In the genomic region with DNA sequence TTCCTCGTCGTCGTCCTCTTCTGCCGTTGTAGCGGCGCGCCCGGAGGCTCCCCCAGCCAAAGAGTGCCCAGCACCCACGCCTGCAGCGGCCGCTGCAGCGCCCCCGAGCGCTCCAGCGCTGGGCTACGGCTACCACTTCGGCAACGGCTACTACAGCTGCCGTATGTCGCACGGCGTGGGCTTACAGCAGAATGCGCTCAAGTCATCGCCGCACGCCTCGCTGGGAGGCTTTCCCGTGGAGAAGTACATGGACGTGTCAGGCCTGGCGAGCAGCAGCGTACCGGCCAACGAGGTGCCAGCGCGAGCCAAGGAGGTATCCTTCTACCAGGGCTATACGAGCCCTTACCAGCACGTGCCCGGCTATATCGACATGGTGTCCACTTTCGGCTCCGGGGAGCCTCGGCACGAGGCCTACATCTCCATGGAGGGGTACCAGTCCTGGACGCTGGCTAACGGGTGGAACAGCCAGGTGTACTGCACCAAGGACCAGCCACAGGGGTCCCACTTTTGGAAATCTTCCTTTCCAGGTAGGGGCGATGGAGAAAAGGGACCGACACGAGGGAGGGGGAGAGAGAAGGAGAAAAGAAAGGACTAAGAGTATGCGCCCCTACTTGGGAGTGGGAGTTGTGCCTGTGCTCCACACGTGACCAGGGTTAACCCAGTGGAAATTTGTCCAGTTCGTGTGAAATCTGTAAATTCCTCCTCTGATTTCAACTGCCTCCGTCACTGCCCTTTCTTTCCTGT, we compare ENCODE assay signal across 9 cellular contexts. TPM values are rescaled to one million over a fixed set of nuclear protein-coding genes. Genes with fewer than 3 reads are reported as not detected.
DNase-seq lines count a peak whose midpoint lies in the region; ATAC-seq, FAIRE-seq and TF ChIP-seq lines count a peak whose summit lies in the region.
"Had no signal": no experiment of that assay in that cellular context is flagged by ENCODE, and none has a peak within 500 bp of the region (broad histone marks: within the 10 kb centered on the region; RNA-seq: fewer than 3 reads in every experiment).

No MANE protein-coding gene starts in this region.

- H3K9me3 ChIP-seq in astrocyte (ENCODE audit: insufficient read depth, low read depth, low read length), result peaks cover 4% of the 10 kb centered on the region

- ATAC-seq in HG03139 (IDR thresholded peaks at IDR 0.05; ENCODE audit: unreplicated experiment), result no peak

- H3K36me3 ChIP-seq in astrocyte (ENCODE audit: insufficient read depth, low read length), result no peaks in the 10 kb centered on the region

- H2AFZ ChIP-seq in astrocyte (ENCODE audit: low read depth, low read length), result no peak overlapping the region

- H3K4me3 ChIP-seq in HFF-Myc (replicated peaks; ENCODE audit: low read depth, low read length) (peak overlapping the region; percentile 56), astrocyte (ENCODE audit: insufficient read depth, low read depth, low read length) (no peak overlapping the region)

- peaks cover 3% of the 10 kb centered on the region for H3K36me3 Mint-ChIP-seq in astrocyte (ENCODE audit: low read depth, unreplicated experiment)
- H3K36me3 Mint-ChIP-seq in neural crest cell (ENCODE audit: low read depth), result peaks cover 3% of the 10 kb centered on the region

- peaks cover 91% of the 10 kb centered on the region for H3K27me3 Mint-ChIP-seq in astrocyte (ENCODE audit: low read depth, unreplicated experiment)
- H3K27me3 Mint-ChIP-seq in neural crest cell (ENCODE audit: low read depth), result peaks cover 96% of the 10 kb centered on the region

- FAIRE-seq in astrocyte (lab: Jason Lieb, UNC), result no peak
- no peak for FAIRE-seq in GM12892 (lab: Jason Lieb, UNC)

- TF ChIP-seq CTCF in HFF-Myc (IDR thresholded peaks at IDR 0.05; ENCODE audit: low read depth, low read length, missing control alignments) (peak; percentile 21), astrocyte (IDR thresholded peaks at IDR 0.05; ENCODE audit: insufficient read depth, low read depth, low read length) (no peak), neural crest cell (conservative IDR thresholded peaks at IDR 0.05) (peak; percentile 4)

- H3K9ac ChIP-seq in astrocyte (ENCODE audit: low read length), result no peak overlapping the region

- peaks cover 95% of the 10 kb centered on the region for H3K27me3 ChIP-seq in astrocyte (ENCODE audit: insufficient read depth, low read length)

- peak; percentile 46 for DNase-seq in COLO829 (ENCODE audit: low spot score)
- no peak for DNase-seq in HFF-Myc (ENCODE audit: extremely low read depth, low read depth)
- DNase-seq in astrocyte (ENCODE audit: low read depth), result no peak
- no peak for DNase-seq in neural crest cell (ENCODE audit: low read depth, low spot score)
- DNase-seq in stimulated activated CD4-positive, alpha-beta T cell treated with anti-CD3 and anti-CD28 coated beads, Interleukin-4, amount 100 ng/mL, for 24 hours, result no peak
- no peak for DNase-seq in GM12892 (ENCODE audit: insufficient read length)
- DNase-seq in activated naive CD4-positive, alpha-beta T cell treated with anti-CD3 and anti-CD28 coated beads, Interleukin-2, amount 50 U/mL, for 16 hours, result no peak
- DNase-seq: activated CD4-positive, CD25-positive, alpha-beta regulatory T cell treated with anti-CD3 and anti-CD28 coated beads, Interleukin-2, amount 50 U/mL, for 72 hours had no signal

- TF ChIP-seq POLR2A in GM12892 (IDR thresholded peaks at IDR 0.05; ENCODE audit: low read depth, low read length), result no peak

- H3K27ac Mint-ChIP-seq in astrocyte (ENCODE audit: unreplicated experiment), result peak overlapping the region; percentile 79
- H3K27ac Mint-ChIP-seq in neural crest cell (ENCODE audit: unreplicated experiment), result no peak overlapping the region

- no peaks in the 10 kb centered on the region for H3K79me2 ChIP-seq in astrocyte (ENCODE audit: insufficient read depth, low read length)

- peaks cover 7% of the 10 kb centered on the region for H3K4me1 ChIP-seq in astrocyte (ENCODE audit: insufficient read depth, low read length)

- H3K9me3 Mint-ChIP-seq in astrocyte (ENCODE audit: unreplicated experiment) (peaks cover 31% of the 10 kb centered on the region), neural crest cell (no peaks in the 10 kb centered on the region)

- H3K4me1 Mint-ChIP-seq in astrocyte (ENCODE audit: low read depth, unreplicated experiment), result peaks cover 4% of the 10 kb centered on the region
- H3K4me1 Mint-ChIP-seq in neural crest cell, result peaks cover 26% of the 10 kb centered on the region

- H4K20me1 ChIP-seq in astrocyte (ENCODE audit: insufficient read depth, low read length), result peaks cover 10% of the 10 kb centered on the region

- peak overlapping the region; percentile 41 for H3K4me2 ChIP-seq in astrocyte (ENCODE audit: low read length)

- no peak overlapping the region for H3K4me3 Mint-ChIP-seq in astrocyte (ENCODE audit: unreplicated experiment)
- peak overlapping the region; percentile 5 for H3K4me3 Mint-ChIP-seq in neural crest cell

- no peak overlapping the region for H3K27ac ChIP-seq in astrocyte (ENCODE audit: low read depth, low read length)

RNA-seq across cellular contexts. Expression of a gene that starts 0.8 kb away (rescaled TPM):
- total RNA-seq in astrocyte (not detected in 2 replicates), neural crest cell (not detected in 2 replicates)
- polyA plus RNA-seq in GM12892 (2012; ENCODE audit: missing spikeins), result 0.11 TPM

RNA-seq across cellular contexts. Expression of a gene that starts 6.3 kb away (rescaled TPM):
- total RNA-seq in astrocyte (not detected in 2 replicates), neural crest cell (not detected in 2 replicates)
- not detected for polyA plus RNA-seq in GM12892 (2012; ENCODE audit: missing spikeins)

RNA-seq across cellular contexts. Expression of a gene that starts 9.6 kb away (rescaled TPM):
- total RNA-seq in astrocyte, result not detected in 2 replicates
- total RNA-seq in neural crest cell, result 0.43 and 0.44 TPM in 2 replicates
- not detected for polyA plus RNA-seq in GM12892 (2012; ENCODE audit: missing spikeins)

RNA-seq across cellular contexts. Expression of a gene that starts 13.8 kb away (rescaled TPM):
- total RNA-seq in astrocyte (not detected in 2 replicates), neural crest cell (not detected in 2 replicates)
- polyA plus RNA-seq in GM12892 (2012; ENCODE audit: missing spikeins), result not detected

RNA-seq across cellular contexts. Expression of a gene that starts 23.3 kb away (rescaled TPM):
- not detected in 2 replicates for total RNA-seq in astrocyte
- total RNA-seq in neural crest cell, result not detected in 2 replicates
- not detected for polyA plus RNA-seq in GM12892 (2012; ENCODE audit: missing spikeins)
